Comparison of ENCODE assay signal across 8 cellular contexts in genomic region chr12:40158592-40159111, GRCh38. TPM values are rescaled to one million over a fixed set of nuclear protein-coding genes. Genes with fewer than 3 reads are reported as not detected.
DNase-seq lines count a peak whose midpoint lies in the region; ATAC-seq, FAIRE-seq and TF ChIP-seq lines count a peak whose summit lies in the region.

No MANE protein-coding gene starts in this region.

- H3K9me3 ChIP-seq in right atrium auricular region (peaks cover 0 to 7% of the 10 kb centered on the region in 2 donors), small intestine (ENCODE audit: control insufficient read depth, low read depth) (no peaks in the 10 kb centered on the region)

- TF ChIP-seq CTCF in right atrium auricular region (IDR thresholded peaks at IDR 0.05) = no peak
- TF ChIP-seq CTCF in epithelial cell of esophagus (IDR thresholded peaks at IDR 0.05; ENCODE audit: insufficient read depth, low read depth, low read length, missing control alignments) = no peak

- no peaks in the 10 kb centered on the region for H3K4me1 ChIP-seq in right atrium auricular region
- no peaks in the 10 kb centered on the region for H3K4me1 ChIP-seq in small intestine (ENCODE audit: control insufficient read depth in 2 of 2, insufficient read depth in 1 of 2, low read depth in 1 of 2, low read length in 1 of 2)

- intact Hi-C loops in Right ventricle myocardium superior (cut with DNase I) = no loop called here

- no peak for DNase-seq in Right ventricle myocardium superior
- DNase-seq in right atrium auricular region (ENCODE audit: low spot score) = no peak
- peak; percentile 28 for DNase-seq in HT1080 (ENCODE audit: low read depth)
- DNase-seq in epithelial cell of esophagus (ENCODE audit: low read depth) = peak; percentile 99
- DNase-seq in small intestine = no peak
- DNase-seq in stimulated activated CD8-positive, alpha-beta memory T cell treated with anti-CD3 and anti-CD28 coated beads, Interleukin-4, amount 100 ng/mL, for 48 hours = no peak
- no peak for DNase-seq in HuH-7 (ENCODE audit: low spot score)
- no peak for DNase-seq in activated CD8-positive, alpha-beta memory T cell treated with anti-CD3 and anti-CD28 coated beads, Interleukin-2, amount 50 U/mL, for 48 hours

- no peak for FAIRE-seq in small intestine (lab: Jason Lieb, UNC)

- ATAC-seq in Right ventricle myocardium superior (ENCODE audit: poor library complexity) = peak; percentile 62

- H3K4me3 ChIP-seq in right atrium auricular region (no peak overlapping the region), epithelial cell of esophagus (ENCODE audit: low read length) (no peak overlapping the region), small intestine (ENCODE audit: low read depth in 1 of 2, low read length in 2 of 2) (no peak overlapping the region)

- H3K27me3 ChIP-seq in right atrium auricular region (no peaks in the 10 kb centered on the region), small intestine (ENCODE audit: control insufficient read depth in 2 of 2, insufficient read depth in 2 of 2, low read length in 2 of 2) (no peaks in the 10 kb centered on the region)

- WGBS in small intestine, 3 donors = 86 to 100% (median 92%) methylated on average over 1 of the region's 1 CpG

- H3K27ac ChIP-seq in right atrium auricular region = no peak overlapping the region
- H3K27ac ChIP-seq in small intestine (ENCODE audit: low read depth in 1 of 2, low read length in 1 of 2) = no peak overlapping the region

- no peaks in the 10 kb centered on the region for H3K36me3 ChIP-seq in right atrium auricular region
- H3K36me3 ChIP-seq in small intestine (ENCODE audit: control insufficient read depth in 2 of 2, insufficient read depth in 2 of 2, low read length in 2 of 2) = no peaks in the 10 kb centered on the region

RNA-seq across cellular contexts. Expression of gene SLC2A13, which starts 52.8 kb away (rescaled TPM):
- 6.6 TPM for total RNA-seq in Right ventricle myocardium superior
- total RNA-seq in right atrium auricular region = 10 to 100 TPM in 1 of 2 donors, 1 to 10 TPM in 1; 8.8 to 14.6 TPM
- total RNA-seq in HT1080 (2014; rRNA removed; shearing (Covaris generic)) = 6.4 and 6.9 TPM in 2 replicates
- 5.0 and 6.6 TPM in 2 replicates for polyA plus RNA-seq in HT1080 (2015; cell fraction: cytosol; rRNA removed)
- polyA plus RNA-seq in HT1080 (2015; cell fraction: nucleus; rRNA removed) = 8.7 and 9.3 TPM in 2 replicates
- polyA plus RNA-seq in small intestine = 1 to 10 TPM; 1.1 to 4.3 (median 1.8) TPM

Comparison
In these comparisons a context has a peak if more than half of its experiments do, and no peak if none do; other contexts are left out.
1. DNase-seq: peak in HT1080 (single experiment) and epithelial cell of esophagus (single experiment); none in Right ventricle myocardium superior (single experiment), right atrium auricular region (single experiment), small intestine (single experiment), stimulated activated CD8-positive, alpha-beta memory T cell treated with anti-CD3 and anti-CD28 coated beads, Interleukin-4, amount 100 ng/mL, for 48 hours (single experiment), HuH-7 (single experiment) and activated CD8-positive, alpha-beta memory T cell treated with anti-CD3 and anti-CD28 coated beads, Interleukin-2, amount 50 U/mL, for 48 hours (single experiment).